ENCODE assay signal across 10 cellular contexts in the genomic region with DNA sequence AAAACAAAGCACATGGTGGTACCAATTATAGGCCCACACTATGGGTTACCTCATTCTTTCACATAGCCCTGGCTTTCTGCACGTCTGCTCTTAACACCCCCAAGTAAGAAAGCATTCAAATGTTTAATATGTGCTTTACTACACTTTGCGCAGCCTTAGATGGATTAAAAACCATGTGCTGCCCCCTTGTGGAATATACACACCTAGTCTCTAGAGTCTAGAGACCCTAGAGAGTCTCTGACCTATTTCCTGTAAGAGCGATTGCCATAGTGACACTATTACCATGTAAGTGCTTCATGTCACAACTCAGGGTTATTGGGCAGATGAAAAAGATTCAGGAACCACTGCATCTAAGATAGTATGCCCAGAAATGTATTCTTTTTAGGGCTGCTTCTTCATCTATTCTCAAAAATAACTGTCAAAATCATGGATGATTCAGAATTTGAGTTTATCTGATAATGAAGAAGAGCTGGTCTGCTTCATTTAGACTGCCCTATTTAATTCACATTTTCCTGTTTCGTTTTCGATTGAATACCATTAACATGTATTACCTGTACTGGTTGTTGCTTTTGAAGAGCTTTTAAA.
A peak's percentile ranks its signal among the peaks of the same experiment; 100 is the strongest.
DNase-seq lines count a peak whose midpoint lies in the region; ATAC-seq and TF ChIP-seq lines count a peak whose summit lies in the region.
"Had no signal": no experiment of that assay in that cellular context is flagged by ENCODE, and none has a peak within 500 bp of the region (broad histone marks: within the 10 kb centered on the region; RNA-seq: fewer than 3 reads in every experiment).

No MANE protein-coding gene starts in this region.

- peaks cover 11% of the 10 kb centered on the region for H3K4me1 Mint-ChIP-seq in activated T-helper 1 cell treated with anti-CD3 and anti-CD28 coated beads, Interleukin-12 subunit alpha, Interleukin-12 subunit beta, Interleukin-2, Interleukin-4 antibody, amounts not matched to agents 30 ng/mL and 10 ng/mL and 1 ng/mL, durations not matched to agents 14 hours and 24 hours and 36 hours (ENCODE audit: low read depth)

- H3K9me3 Mint-ChIP-seq in activated T-helper 1 cell treated with anti-CD3 and anti-CD28 coated beads, Interleukin-12 subunit alpha, Interleukin-12 subunit beta, Interleukin-2, Interleukin-4 antibody, amounts not matched to agents 30 ng/mL and 10 ng/mL and 1 ng/mL, durations not matched to agents 14 hours and 24 hours and 36 hours: no peaks in the 10 kb centered on the region
- H3K9me3 Mint-ChIP-seq: dendritic cell treated with granulocyte-macrophage colony-stimulating factor and Interleukin-4, amounts not matched to agents 40 ng/mL and 50 ng/mL, for 4 days had no signal

- ATAC-seq in GM19468 (IDR thresholded peaks at IDR 0.05; ENCODE audit: extremely low read depth, unreplicated experiment) (peak; percentile 86), HG03442 (IDR thresholded peaks at IDR 0.05; ENCODE audit: unreplicated experiment) (peak; percentile 99)

- H3K4me3 ChIP-seq in kidney epithelial cell (ENCODE audit: low read depth, low read length): no peak overlapping the region
- H3K4me3 ChIP-seq: BLaER1 treated with 17β-estradiol and CSF1 and Interleukin-3, amounts not matched to agents 10 nM and 100 nM had no signal

- H3K36me3 Mint-ChIP-seq in activated T-helper 1 cell treated with anti-CD3 and anti-CD28 coated beads, Interleukin-12 subunit alpha, Interleukin-12 subunit beta, Interleukin-2, Interleukin-4 antibody, amounts not matched to agents 30 ng/mL and 10 ng/mL and 1 ng/mL, durations not matched to agents 14 hours and 24 hours and 36 hours (ENCODE audit: low read depth): no peaks in the 10 kb centered on the region

- no peaks in the 10 kb centered on the region for H3K36me3 ChIP-seq in kidney epithelial cell (ENCODE audit: control insufficient read depth, insufficient read depth, low read length)
- H3K36me3 ChIP-seq: BLaER1 treated with 17β-estradiol and CSF1 and Interleukin-3, amounts not matched to agents 10 nM and 100 nM had no signal

- peak; percentile 62 for TF ChIP-seq CTCF in kidney epithelial cell (IDR thresholded peaks at IDR 0.05; ENCODE audit: insufficient read depth, low read length, poor library complexity, severe bottlenecking)

- H3K27ac Mint-ChIP-seq in activated T-helper 1 cell treated with anti-CD3 and anti-CD28 coated beads, Interleukin-12 subunit alpha, Interleukin-12 subunit beta, Interleukin-2, Interleukin-4 antibody, amounts not matched to agents 30 ng/mL and 10 ng/mL and 1 ng/mL, durations not matched to agents 14 hours and 24 hours and 36 hours: no peak overlapping the region
- H3K27ac Mint-ChIP-seq: dendritic cell treated with granulocyte-macrophage colony-stimulating factor and Interleukin-4, amounts not matched to agents 40 ng/mL and 50 ng/mL, for 4 days had no signal

- intact Hi-C loops in activated T-helper 1 cell treated with anti-CD3 and anti-CD28 coated beads, Interleukin-12 subunit alpha, Interleukin-12 subunit beta, Interleukin-2, Interleukin-4 antibody, amounts not matched to agents 30 ng/mL and 10 ng/mL and 1 ng/mL, durations not matched to agents 14 hours and 24 hours and 36 hours (cut with micrococcal nuclease): loop anchor here (2.0 to 10.0 kb wide), 2 partner anchors 14 to 860 kb away; no protein-coding TSS in a partner anchor

- H3K4me3 Mint-ChIP-seq in activated T-helper 1 cell treated with anti-CD3 and anti-CD28 coated beads, Interleukin-12 subunit alpha, Interleukin-12 subunit beta, Interleukin-2, Interleukin-4 antibody, amounts not matched to agents 30 ng/mL and 10 ng/mL and 1 ng/mL, durations not matched to agents 14 hours and 24 hours and 36 hours: no peak overlapping the region
- H3K4me3 Mint-ChIP-seq: dendritic cell treated with granulocyte-macrophage colony-stimulating factor and Interleukin-4, amounts not matched to agents 40 ng/mL and 50 ng/mL, for 4 days had no signal

- H3K27me3 Mint-ChIP-seq in activated T-helper 1 cell treated with anti-CD3 and anti-CD28 coated beads, Interleukin-12 subunit alpha, Interleukin-12 subunit beta, Interleukin-2, Interleukin-4 antibody, amounts not matched to agents 30 ng/mL and 10 ng/mL and 1 ng/mL, durations not matched to agents 14 hours and 24 hours and 36 hours (ENCODE audit: insufficient read depth): peaks cover 13% of the 10 kb centered on the region
- H3K27me3 Mint-ChIP-seq: dendritic cell treated with granulocyte-macrophage colony-stimulating factor and Interleukin-4, amounts not matched to agents 40 ng/mL and 50 ng/mL, for 4 days had no signal

- DNase-seq in SKM-1 treated with dmso at 0.1 percent for 144 hours (lab: John Stamatoyannopoulos, UW; ENCODE audit: unreplicated experiment) (peak; percentile 55), SKM-1 (lab: John Stamatoyannopoulos, UW; ENCODE audit: unreplicated experiment) (no peak), NCI-H510A treated with DMSO at 0.1 percent for 48 hours (lab: John Stamatoyannopoulos, UW) (peak; percentile 12), kidney epithelial cell (ENCODE audit: low read depth) (no peak), DMS79 (lab: John Stamatoyannopoulos, UW) (no peak)
- peak; percentile 8 for DNase-seq in activated T-helper 1 cell treated with anti-CD3 and anti-CD28 coated beads, Interleukin-12 subunit alpha, Interleukin-12 subunit beta, Interleukin-2, Interleukin-4 antibody, amounts not matched to agents 30 ng/mL and 10 ng/mL and 1 ng/mL, durations not matched to agents 14 hours and 24 hours and 36 hours (ENCODE audit: low spot score)

- H3K27me3 ChIP-seq in kidney epithelial cell (ENCODE audit: control insufficient read depth, insufficient read depth, low read length): no peaks in the 10 kb centered on the region
- H3K27me3 ChIP-seq: BLaER1 treated with 17β-estradiol and CSF1 and Interleukin-3, amounts not matched to agents 10 nM and 100 nM had no signal

Comparison
In these comparisons a context has a peak if more than half of its experiments do, and no peak if none do; other contexts are left out.
1. DNase-seq: peak in SKM-1 treated with dmso at 0.1 percent for 144 hours (single experiment), NCI-H510A treated with DMSO at 0.1 percent for 48 hours (single experiment) and activated T-helper 1 cell treated with anti-CD3 and anti-CD28 coated beads, Interleukin-12 subunit alpha, Interleukin-12 subunit beta, Interleukin-2, Interleukin-4 antibody, amounts not matched to agents 30 ng/mL and 10 ng/mL and 1 ng/mL, durations not matched to agents 14 hours and 24 hours and 36 hours (single experiment); none in SKM-1 (single experiment), kidney epithelial cell (single experiment) and DMS79 (single experiment).